22 cellular contexts compared by ENCODE assay signal in the genomic region with DNA sequence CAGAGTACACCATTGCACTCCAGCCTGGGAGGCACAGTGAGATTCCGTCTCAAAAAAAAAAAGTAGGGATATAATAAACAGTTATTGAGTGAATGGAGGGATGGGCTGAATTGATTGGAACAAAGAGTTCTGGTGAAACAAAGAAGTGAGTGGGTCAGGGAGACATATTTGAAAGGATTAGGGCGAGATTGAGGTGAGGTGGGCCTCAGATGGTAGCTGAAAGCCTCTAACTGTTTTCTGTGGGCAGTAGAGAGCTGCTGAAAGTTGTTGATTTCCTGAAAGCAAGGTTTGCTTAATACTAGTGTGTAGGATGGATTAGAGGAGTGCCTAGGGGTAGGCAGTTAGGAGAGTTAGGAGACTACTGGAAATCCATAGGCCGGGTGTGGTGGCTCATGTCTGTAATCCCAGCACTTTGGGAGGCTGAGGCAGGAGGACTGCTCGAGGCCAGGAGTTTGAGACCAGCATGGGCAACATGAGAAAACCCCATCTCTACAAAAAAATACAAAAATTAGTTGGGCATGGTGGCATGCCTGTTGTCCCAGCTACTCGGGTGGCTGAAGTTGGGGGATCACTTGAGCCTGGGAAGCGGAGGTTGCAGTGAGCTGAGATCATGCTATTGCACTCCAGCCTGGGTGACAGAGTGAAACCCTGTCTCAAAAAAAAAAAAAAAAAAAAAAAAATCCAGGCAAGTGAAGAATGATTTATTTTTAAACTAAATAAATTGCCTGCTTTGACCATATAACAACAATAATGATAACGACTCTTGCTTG. TPM values are rescaled to one million over a fixed set of nuclear protein-coding genes. Genes with fewer than 3 reads are reported as not detected.
DNase-seq lines count a peak whose midpoint lies in the region; ATAC-seq and TF ChIP-seq lines count a peak whose summit lies in the region.
"Had no signal": no experiment of that assay in that cellular context is flagged by ENCODE, and none has a peak within 500 bp of the region (broad histone marks: within the 10 kb centered on the region; RNA-seq: fewer than 3 reads in every experiment).

No MANE protein-coding gene starts in this region.

- no peak overlapping the region for H3K4me3 Mint-ChIP-seq in activated CD4-positive, alpha-beta T cell treated with anti-CD3 and anti-CD28 coated beads for 36 hours
- no peak overlapping the region for H3K4me3 Mint-ChIP-seq in activated naive CD8-positive, alpha-beta T cell treated with anti-CD3 and anti-CD28 coated beads, Interleukin-2, amount 50 U/mL, for 24 hours
- H3K4me3 Mint-ChIP-seq in osteocyte (ENCODE audit: unreplicated experiment), result no peak overlapping the region
- no peak overlapping the region for H3K4me3 Mint-ChIP-seq in T-helper 17 cell
- H3K4me3 Mint-ChIP-seq: activated T-helper 1 cell treated with anti-CD3 and anti-CD28 coated beads, Interleukin-12 subunit alpha, Interleukin-12 subunit beta, Interleukin-2, Interleukin-4 antibody, amounts not matched to agents 30 ng/mL and 10 ng/mL and 1 ng/mL, durations not matched to agents 14 hours and 24 hours and 36 hours; CD8-positive, alpha-beta memory T cell had no signal

- TF ChIP-seq RAD21 in IMR-90 (IDR thresholded peaks at IDR 0.05; ENCODE audit: low read length), result no peak

- H2AK5ac ChIP-seq in IMR-90 (ENCODE audit: low read depth, low read length), result peak overlapping the region; percentile 92

- H3K9me3 ChIP-seq in IMR-90 (ENCODE audit: control insufficient read depth, insufficient read depth, low read length) (no peaks in the 10 kb centered on the region), T-helper 17 cell (ENCODE audit: control insufficient read depth, low read length, poor library complexity, severe bottlenecking) (no peaks in the 10 kb centered on the region)
- H3K9me3 ChIP-seq: body of pancreas had no signal

- ATAC-seq in activated CD4-positive, alpha-beta T cell treated with anti-CD3 and anti-CD28 coated beads for 36 hours, result no peak
- ATAC-seq in IMR-90 (ENCODE audit: low read depth), result peak; percentile 30
- no peak for ATAC-seq in activated naive CD8-positive, alpha-beta T cell treated with anti-CD3 and anti-CD28 coated beads, Interleukin-2, amount 50 U/mL, for 24 hours
- no peak for ATAC-seq in HG02678 (IDR thresholded peaks at IDR 0.05; ENCODE audit: unreplicated experiment)
- ATAC-seq in T-helper 17 cell, result no peak
- ATAC-seq: activated CD4-positive, CD25-positive, alpha-beta regulatory T cell treated with anti-CD3 and anti-CD28 coated beads, Interleukin-2, amount 50 U/mL, for 24 hours; body of pancreas had no signal

- H3K4me2 ChIP-seq in IMR-90 (ENCODE audit: low read depth, low read length), result no peak overlapping the region

- no peaks in the 10 kb centered on the region for H3K27me3 ChIP-seq in IMR-90 (ENCODE audit: control insufficient read depth, insufficient read depth, low read length)
- H3K27me3 ChIP-seq: body of pancreas had no signal

- no peak overlapping the region for H3K27ac ChIP-seq in IMR-90 (ENCODE audit: insufficient read depth, low read length)
- H3K27ac ChIP-seq: body of pancreas, HL-60 had no signal

- dilution Hi-C loops in IMR-90 (cut with HindIII; ENCODE audit: low sequenced_read_pairs, unreplicated experiment), result no loop called here

- H2BK20ac ChIP-seq in IMR-90 (ENCODE audit: low read depth, low read length), result peak overlapping the region; percentile 81

- no peak for DNase-seq in activated CD4-positive, alpha-beta T cell treated with anti-CD3 and anti-CD28 coated beads for 36 hours
- no peak for DNase-seq in activated CD4-positive, alpha-beta T cell treated with anti-CD3 and anti-CD28 coated beads for 4 hours
- no peak for DNase-seq in IMR-90
- no peak for DNase-seq in activated naive CD8-positive, alpha-beta T cell treated with anti-CD3 and anti-CD28 coated beads, Interleukin-2, amount 50 U/mL, for 24 hours
- no peak for DNase-seq in osteocyte (ENCODE audit: extremely low spot score, unreplicated experiment)
- no peak for DNase-seq in NCI-H345 (lab: John Stamatoyannopoulos, UW)
- no peak for DNase-seq in T-helper 17 cell
- DNase-seq: 8988T; body of pancreas; CD8-positive, alpha-beta memory T cell; effector CD4-positive, alpha-beta T cell; GDM1; head of caudate nucleus; NCI-H1048; NCI-H2029; NCI-H82; small intestine; stimulated activated CD4-positive, alpha-beta T cell treated with anti-CD3 and anti-CD28 coated beads, Interleukin-1b, Interleukin-23, amount 100 ng/mL, for 48 hours had no signal

- H4K8ac ChIP-seq in IMR-90 (ENCODE audit: low read depth in 2 of 2, low read length in 2 of 2), result peak overlapping the region; percentile 62 to 77; a peak in 3 of 4 replicates

- POLR2A ChIA-PET in activated CD4-positive, alpha-beta T cell treated with anti-CD3 and anti-CD28 coated beads for 36 hours (lab: Charles Lee), result no interaction called here
- POLR2A ChIA-PET in IMR-90 (lab: Charles Lee; ENCODE audit: unreplicated experiment), result no interaction called here

- H3K27me3 Mint-ChIP-seq in activated CD4-positive, alpha-beta T cell treated with anti-CD3 and anti-CD28 coated beads for 36 hours, result no peaks in the 10 kb centered on the region
- H3K27me3 Mint-ChIP-seq in activated naive CD8-positive, alpha-beta T cell treated with anti-CD3 and anti-CD28 coated beads, Interleukin-2, amount 50 U/mL, for 24 hours, result no peaks in the 10 kb centered on the region
- H3K27me3 Mint-ChIP-seq in osteocyte (ENCODE audit: unreplicated experiment) (no peaks in the 10 kb centered on the region), T-helper 17 cell (no peaks in the 10 kb centered on the region)

- H3K36me3 Mint-ChIP-seq in activated CD4-positive, alpha-beta T cell treated with anti-CD3 and anti-CD28 coated beads for 36 hours (ENCODE audit: low read depth), result no peaks in the 10 kb centered on the region
- H3K36me3 Mint-ChIP-seq in activated naive CD8-positive, alpha-beta T cell treated with anti-CD3 and anti-CD28 coated beads, Interleukin-2, amount 50 U/mL, for 24 hours (ENCODE audit: low read depth), result no peaks in the 10 kb centered on the region
- no peaks in the 10 kb centered on the region for H3K36me3 Mint-ChIP-seq in osteocyte (ENCODE audit: unreplicated experiment)
- H3K36me3 Mint-ChIP-seq in T-helper 17 cell (ENCODE audit: low read depth), result no peaks in the 10 kb centered on the region
- H3K36me3 Mint-ChIP-seq: CD8-positive, alpha-beta memory T cell had no signal

- 0 out of 2 replicates have a peak overlapping the region, but pooled peaks have one; percentile 0 for H3K23ac ChIP-seq in IMR-90 (ENCODE audit: low read depth, low read length)

- WGBS in IMR-90 (ENCODE audit: extremely low coverage in 2 of 2, insufficient read length in 1 of 2), 2 experiments, result 89% methylated on average over 2 of the region's 7 CpGs; no CpG with 5 or more reads in 1 of the 2 experiments

- peak overlapping the region; percentile 7 for H2AK9ac ChIP-seq in IMR-90 (replicated peaks; ENCODE audit: low read depth, low read length, poor library complexity)

- peak overlapping the region; percentile 78 for H4K91ac ChIP-seq in IMR-90 (ENCODE audit: insufficient read depth, low read depth, low read length)

- H3K4me3 ChIP-seq in IMR-90 (ENCODE audit: insufficient read depth, low read depth, low read length), result no peak overlapping the region
- H3K4me3 ChIP-seq: body of pancreas had no signal

- BruUV-seq in IMR-90 (replicated peaks; lab: Mats Ljungman, UMichigan), result no TSS peak

- H4K20me1 ChIP-seq in IMR-90 (ENCODE audit: insufficient read depth, low read length), result no peaks in the 10 kb centered on the region

- H3K56ac ChIP-seq in IMR-90 (ENCODE audit: extremely low read depth, insufficient read depth, low read length), result peak overlapping the region; percentile 54; the same call in 1 of the 2 replicates

- no peak for TF ChIP-seq CTCF in IMR-90 (conservative IDR thresholded peaks at IDR 0.05; ENCODE audit: low read depth, low read length)
- TF ChIP-seq CTCF in osteocyte (IDR thresholded peaks at IDR 0.05), result no peak

- in situ Hi-C loops in IMR-90 (cut with MboI; ENCODE audit: low sequenced_read_pairs), result no loop called here

- H3K9me3 Mint-ChIP-seq in activated CD4-positive, alpha-beta T cell treated with anti-CD3 and anti-CD28 coated beads for 36 hours (ENCODE audit: low read depth), result no peaks in the 10 kb centered on the region
- no peaks in the 10 kb centered on the region for H3K9me3 Mint-ChIP-seq in activated naive CD8-positive, alpha-beta T cell treated with anti-CD3 and anti-CD28 coated beads, Interleukin-2, amount 50 U/mL, for 24 hours
- H3K9me3 Mint-ChIP-seq in osteocyte (ENCODE audit: unreplicated experiment), result no peaks in the 10 kb centered on the region
- H3K9me3 Mint-ChIP-seq: activated T-helper 1 cell treated with anti-CD3 and anti-CD28 coated beads, Interleukin-12 subunit alpha, Interleukin-12 subunit beta, Interleukin-2, Interleukin-4 antibody, amounts not matched to agents 30 ng/mL and 10 ng/mL and 1 ng/mL, durations not matched to agents 14 hours and 24 hours and 36 hours; CD8-positive, alpha-beta memory T cell had no signal

- peak overlapping the region; percentile 69 for H3K4ac ChIP-seq in IMR-90 (ENCODE audit: low read depth, low read length)

- H3K27ac Mint-ChIP-seq in activated CD4-positive, alpha-beta T cell treated with anti-CD3 and anti-CD28 coated beads for 36 hours, result peak overlapping the region; percentile 18
- peak overlapping the region; percentile 24 for H3K27ac Mint-ChIP-seq in activated naive CD8-positive, alpha-beta T cell treated with anti-CD3 and anti-CD28 coated beads, Interleukin-2, amount 50 U/mL, for 24 hours
- H3K27ac Mint-ChIP-seq in osteocyte (ENCODE audit: unreplicated experiment) (peak overlapping the region; percentile 48), T-helper 17 cell (no peak overlapping the region)
- H3K27ac Mint-ChIP-seq: activated T-helper 1 cell treated with anti-CD3 and anti-CD28 coated beads, Interleukin-12 subunit alpha, Interleukin-12 subunit beta, Interleukin-2, Interleukin-4 antibody, amounts not matched to agents 30 ng/mL and 10 ng/mL and 1 ng/mL, durations not matched to agents 14 hours and 24 hours and 36 hours had no signal

- no peak for TF ChIP-seq POLR2A in IMR-90 (IDR thresholded peaks at IDR 0.05; ENCODE audit: low read depth, low read length)

- no peak overlapping the region for H4K5ac ChIP-seq in IMR-90 (ENCODE audit: low read depth, low read length)

- H3K14ac ChIP-seq in IMR-90 (replicated peaks; ENCODE audit: low read depth, low read length), result peak overlapping the region; percentile 38

- H3K4me1 ChIP-seq in IMR-90 (ENCODE audit: control insufficient read depth, insufficient read depth, low read length), result peaks cover 10% of the 10 kb centered on the region
- H3K4me1 ChIP-seq: body of pancreas had no signal

- H2BK5ac ChIP-seq in IMR-90 (ENCODE audit: low read depth, low read length, poor library complexity, severe bottlenecking), result no peak overlapping the region

- H3K4me1 Mint-ChIP-seq in activated CD4-positive, alpha-beta T cell treated with anti-CD3 and anti-CD28 coated beads for 36 hours, result peaks cover 17% of the 10 kb centered on the region
- H3K4me1 Mint-ChIP-seq in activated naive CD8-positive, alpha-beta T cell treated with anti-CD3 and anti-CD28 coated beads, Interleukin-2, amount 50 U/mL, for 24 hours, result peaks cover 30% of the 10 kb centered on the region
- H3K4me1 Mint-ChIP-seq in osteocyte (ENCODE audit: unreplicated experiment) (peaks cover 30% of the 10 kb centered on the region), T-helper 17 cell (peaks cover 16% of the 10 kb centered on the region)

- no peak overlapping the region for H3K9ac ChIP-seq in IMR-90 (ENCODE audit: low read depth, low read length)

- H2AFZ ChIP-seq in IMR-90 (replicated peaks; ENCODE audit: low read length, poor library complexity), result no peak overlapping the region

- H2BK15ac ChIP-seq in IMR-90 (ENCODE audit: low read depth, low read length), result peak overlapping the region; percentile 83; the same call in 2 of the 3 replicates

- H2BK120ac ChIP-seq in IMR-90 (ENCODE audit: low read depth, low read length), result peak overlapping the region; percentile 92

- intact Hi-C loops in activated CD4-positive, alpha-beta T cell treated with anti-CD3 and anti-CD28 coated beads for 36 hours (cut with DNase I, micrococcal nuclease), result loop anchor here in 1 of 2 experiments (10.0 kb wide), 1 partner anchor 366 kb away; a partner anchor contains a TSS
- intact Hi-C loops in IMR-90 (cut with micrococcal nuclease), result loop anchor here (2.0 to 10.0 kb wide), 2 partner anchors 42 to 366 kb away; a partner anchor contains a TSS

- no peaks in the 10 kb centered on the region for H3K36me3 ChIP-seq in IMR-90 (ENCODE audit: control insufficient read depth, insufficient read depth, low read length)

- H3K18ac ChIP-seq in IMR-90 (ENCODE audit: low read depth, low read length), result peak overlapping the region; percentile 27; the same call in 1 of the 2 replicates

- CTCF ChIA-PET in activated CD4-positive, alpha-beta T cell treated with anti-CD3 and anti-CD28 coated beads for 36 hours (lab: Charles Lee), result interaction anchor here (0.7 to 11.1 kb wide), 3 partner anchors 8 to 172 kb away, joined by 3 to 209 read pairs (median 4); no protein-coding TSS in a partner anchor
- CTCF ChIA-PET in IMR-90 (lab: Yijun Ruan, JAX), result interaction anchor here (0.6 kb wide), 2 partner anchors 10 to 23 kb away, joined by 3 to 4 read pairs; no protein-coding TSS in a partner anchor

- H3K9me1 ChIP-seq in IMR-90 (ENCODE audit: insufficient read depth, low read length), result peaks cover 14% of the 10 kb centered on the region

- H3K79me1 ChIP-seq in IMR-90 (ENCODE audit: low read depth in 1 of 2, low read length in 2 of 2), result peaks cover 0 to 3% of the 10 kb centered on the region in 2 experiments; a peak in 1 of 4 replicates

RNA-seq across cellular contexts. Expression of a gene that starts 41.4 kb away (rescaled TPM):
- 10 to 100 TPM; 20.8 to 21.3 TPM for total RNA-seq in activated CD4-positive, alpha-beta T cell treated with anti-CD3 and anti-CD28 coated beads for 36 hours
- total RNA-seq in IMR-90 (2012; rRNA removed), result 13.6 and 14.9 TPM in 2 replicates
- 5.3 and 5.6 TPM in 2 replicates for polyA plus RNA-seq in IMR-90 (2012; rRNA removed)
- 2.2 and 2.4 TPM in 2 replicates for polyA plus RNA-seq in IMR-90 (2012; cell fraction: cytosol; rRNA removed)
- polyA plus RNA-seq in IMR-90 (2012; cell fraction: nucleus; rRNA removed; ENCODE audit: low replicate concordance), result 3.4 and 6.7 TPM in 2 replicates
- 16.6 and 18.6 TPM in 2 replicates for total RNA-seq in osteocyte
- total RNA-seq in T-helper 17 cell, result 10 to 100 TPM; 33.2 to 83.9 TPM
